ENCODE assay signal across 12 cellular contexts in genomic region chr17:50689956-50690886, GRCh38. TPM values are rescaled to one million over a fixed set of nuclear protein-coding genes. Genes with fewer than 3 reads are reported as not detected.
DNase-seq lines count a peak whose midpoint lies in the region; FAIRE-seq and TF ChIP-seq lines count a peak whose summit lies in the region.
"Had no signal": no experiment of that assay in that cellular context is flagged by ENCODE, and none has a peak within 500 bp of the region (broad histone marks: within the 10 kb centered on the region; RNA-seq: fewer than 3 reads in every experiment).

No MANE protein-coding gene starts in this region.

- peak overlapping the region in 1 of 2 donors; percentile 39 for H3K27ac ChIP-seq in ovary
- no peak overlapping the region for H3K27ac ChIP-seq in spleen
- H3K27ac ChIP-seq in coronary artery, result no peak overlapping the region
- H3K27ac ChIP-seq: skin epidermis had no signal

- intact Hi-C loops in ovary (cut with DNase I) (loop anchor here (5.0 to 10.0 kb wide), 4 partner anchors 55 to 208 kb away; partner anchors contain the start of gene ABCC3 (in 1 of the 4)), spleen (cut with DNase I; ENCODE audit: low total_unique reads) (no loop called here)

- H3K36me3 ChIP-seq in neuron (ENCODE audit: insufficient read depth, low read length), result peaks cover 10% of the 10 kb centered on the region
- no peaks in the 10 kb centered on the region for H3K36me3 ChIP-seq in ovary
- H3K36me3 ChIP-seq in spleen, result peaks cover 0 to 38% (median 28%) of the 10 kb centered on the region in 6 donors

- no peak for FAIRE-seq in GM12891 (lab: Jason Lieb, UNC)

- H3K27me3 ChIP-seq in neuron (ENCODE audit: insufficient read depth, low read length) (no peaks in the 10 kb centered on the region), ovary (no peaks in the 10 kb centered on the region), spleen (replicated peaks in 1 of 7) (no peaks in the 10 kb centered on the region)

- TF ChIP-seq POLR2A in ovary (IDR thresholded peaks at IDR 0.05) (no peak), GM12891 (IDR thresholded peaks at IDR 0.05; ENCODE audit: low read depth, low read length) (no peak), spleen (IDR thresholded peaks at IDR 0.05) (no peak)

- TF ChIP-seq EP300 in ovary (IDR thresholded peaks at IDR 0.05), result no peak

- H3K9me3 ChIP-seq in neuron (ENCODE audit: low read length) (no peaks in the 10 kb centered on the region), ovary (no peaks in the 10 kb centered on the region), spleen (no peaks in the 10 kb centered on the region)

- peak overlapping the region; percentile 12 for H2AFZ ChIP-seq in neuron (ENCODE audit: low read depth, low read length)

- WGBS in ovary, 3 donors, result 42 to 55% (median 50%) methylated on average over 19 of the region's 19 CpGs
- 83 to 88% (median 87%) methylated on average over 14 to 19 of the region's 19 CpGs for WGBS in spleen, 5 donors

- DNase-seq in DMS79 (lab: John Stamatoyannopoulos, UW) (peak; percentile 21), epithelial cell of esophagus (ENCODE audit: low read depth) (peak; percentile 53), ovary (no peak), GM12891 (ENCODE audit: insufficient read length, low spot score) (no peak), spleen (no peak), coronary artery (ENCODE audit: low spot score) (no peak)
- DNase-seq: activated T-cell treated with anti-CD3 and anti-CD28 coated beads, Interleukin-2, amount 50 U/mL, for 72 hours; effector memory CD8-positive, alpha-beta T cell; NCI-H526 treated with DMSO at 0.1 percent for 48 hours had no signal

- H3K4me3 ChIP-seq in epithelial cell of esophagus (ENCODE audit: low read length) (no peak overlapping the region), neuron (ENCODE audit: low read length) (peak overlapping the region; percentile 33), ovary (no peak overlapping the region), spleen (no peak overlapping the region), coronary artery (no peak overlapping the region)
- H3K4me3 ChIP-seq: skin epidermis had no signal

- TF ChIP-seq CTCF in epithelial cell of esophagus (IDR thresholded peaks at IDR 0.05; ENCODE audit: insufficient read depth, low read depth, low read length, missing control alignments) (no peak), ovary (IDR thresholded peaks at IDR 0.05) (no peak), spleen (IDR thresholded peaks at IDR 0.05 in 8 of 11, conservative IDR thresholded peaks at IDR 0.05 in 3 of 11) (no peak), coronary artery (IDR thresholded peaks at IDR 0.05) (no peak)

- H3K4me1 ChIP-seq in neuron (ENCODE audit: insufficient read depth, low read length), result peaks cover 36% of the 10 kb centered on the region
- H3K4me1 ChIP-seq in ovary (ENCODE audit: insufficient read depth), result peaks cover 36% of the 10 kb centered on the region
- H3K4me1 ChIP-seq in spleen, result peaks cover 0 to 21% (median 5%) of the 10 kb centered on the region in 6 donors

TF ChIP-seq in PFSK-1, 5 proteins besides CTCF, POLR2A, EP300 and RAD21:
- TF ChIP-seq REST (IDR thresholded peaks at IDR 0.05; ENCODE audit: insufficient read depth in 1 of 2, low read depth in 2 of 2, low read length in 2 of 2) (no peak), FOXP2 (optimal IDR thresholded peaks at IDR 0.05; ENCODE audit: borderline replicate concordance, extremely low read depth, extremely low read length, insufficient read depth) (peak; percentile 34)

TF ChIP-seq in GM12891, 5 proteins besides CTCF, POLR2A, EP300 and RAD21:
- TF ChIP-seq PAX5 (IDR thresholded peaks at IDR 0.05; ENCODE audit: insufficient read depth, low read length, severe bottlenecking) (no peak), POU2F2 (IDR thresholded peaks at IDR 0.05; ENCODE audit: low read depth, low read length) (no peak), TAF1 (IDR thresholded peaks at IDR 0.05; ENCODE audit: low read depth, low read length) (no peak), SPI1 (IDR thresholded peaks at IDR 0.05; ENCODE audit: low read depth, low read length) (no peak), POLR2AphosphoS5 (IDR thresholded peaks at IDR 0.05; ENCODE audit: low read depth, low read length) (no peak)

RNA-seq across cellular contexts. Expression of gene ANKRD40, which starts 17.5 kb away (rescaled TPM):
- polyA plus RNA-seq in PFSK-1 (2012; ENCODE audit: insufficient read length, low read depth), result 17.4 TPM
- total RNA-seq in ovary (10 to 100 TPM; 19.4 to 52.6 (median 42.1) TPM), spleen (10 to 100 TPM; 33.5 to 54.6 (median 47.1) TPM)
- polyA plus RNA-seq in ovary (10 to 100 TPM; 17.0 to 41.7 TPM), spleen (10 to 100 TPM in 1 of 3 donors, 1 to 10 TPM in 2; 6.8 to 16.5 (median 7.2) TPM)
- polyA plus RNA-seq in GM12891 (2012; ENCODE audit: low read depth, missing spikeins), result 4.9 TPM

RNA-seq across cellular contexts. Expression of gene LUC7L3, which starts 29.2 kb away (rescaled TPM):
- polyA plus RNA-seq in PFSK-1 (2012; ENCODE audit: insufficient read length, low read depth), result 53.8 TPM
- total RNA-seq in ovary (100 to 1,000 TPM; 103 to 172 (median 139) TPM), spleen (100 to 1,000 TPM; 121 to 223 (median 153) TPM)
- polyA plus RNA-seq in ovary (100 to 1,000 TPM in 1 of 2 donors, 10 to 100 TPM in 1; 96.5 to 148 TPM), spleen (100 to 1,000 TPM in 2 of 3 donors, 10 to 100 TPM in 1; 91.2 to 141 (median 103) TPM)
- 147 TPM for polyA plus RNA-seq in GM12891 (2012; ENCODE audit: low read depth, missing spikeins)

RNA-seq across cellular contexts. Expression of gene ABCC3, which starts 55.5 kb away (rescaled TPM):
- 0.33 TPM for polyA plus RNA-seq in PFSK-1 (2012; ENCODE audit: insufficient read length, low read depth)
- total RNA-seq in ovary (10 to 100 TPM in 1 of 7 donors, 1 to 10 TPM in 6; 1.4 to 11.4 (median 5.2) TPM), spleen (10 to 100 TPM; 28.4 to 37.1 (median 32.0) TPM)
- polyA plus RNA-seq in ovary (10 to 100 TPM in 1 of 2 donors, 1 to 10 TPM in 1; 2.5 to 14.2 TPM), spleen (10 to 100 TPM in 2 of 3 donors, 1 to 10 TPM in 1; 8.6 to 16.6 (median 15.2) TPM)
- polyA plus RNA-seq in GM12891 (2012; ENCODE audit: low read depth, missing spikeins), result not detected
- total RNA-seq: activated T-cell treated with anti-CD3 and anti-CD28 coated beads, Interleukin-2, amount 50 U/mL, for 72 hours had no signal

Comparison
In these comparisons a context has a peak if more than half of its experiments do, and no peak if none do; other contexts are left out.
1. DNase-seq: peak in DMS79 (single experiment) and epithelial cell of esophagus (single experiment); none in ovary (0 of 5), GM12891 (single experiment), spleen (single experiment) and coronary artery (single experiment).